Comparison of ENCODE assay signal across 8 cellular contexts in genomic region chr15:78506971-78507830, GRCh38. TPM values are rescaled to one million over a fixed set of nuclear protein-coding genes. Genes with fewer than 3 reads are reported as not detected.
DNase-seq lines count a peak whose midpoint lies in the region; ATAC-seq and TF ChIP-seq lines count a peak whose summit lies in the region.

A gene with protein sequence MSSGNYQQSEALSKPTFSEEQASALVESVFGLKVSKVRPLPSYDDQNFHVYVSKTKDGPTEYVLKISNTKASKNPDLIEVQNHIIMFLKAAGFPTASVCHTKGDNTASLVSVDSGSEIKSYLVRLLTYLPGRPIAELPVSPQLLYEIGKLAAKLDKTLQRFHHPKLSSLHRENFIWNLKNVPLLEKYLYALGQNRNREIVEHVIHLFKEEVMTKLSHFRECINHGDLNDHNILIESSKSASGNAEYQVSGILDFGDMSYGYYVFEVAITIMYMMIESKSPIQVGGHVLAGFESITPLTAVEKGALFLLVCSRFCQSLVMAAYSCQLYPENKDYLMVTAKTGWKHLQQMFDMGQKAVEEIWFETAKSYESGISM (plus strand): TSS chr15:78507577. CDS start chr15:78513089, 5,512 bp downstream.

- TF ChIP-seq CTCF in C4-2B (conservative IDR thresholded peaks at IDR 0.05) (no peak; the same call in 1 of the 2 replicates), right lobe of liver (IDR thresholded peaks at IDR 0.05) (peak in 1 of 4 donors; percentile 13)

- H3K4me3 Mint-ChIP-seq in activated CD4-positive, alpha-beta memory T cell treated with anti-CD3 and anti-CD28 coated beads for 36 hours = peak within 1 kb of the TSS; percentile 74

- TF ChIP-seq POLR2A in right lobe of liver (IDR thresholded peaks at IDR 0.05) = peak; percentile 49

- H3K27ac ChIP-seq in C4-2B (peak within 1 kb of the TSS; percentile 74), right lobe of liver (peak within 1 kb of the TSS in 2 of 3 donors; percentile 61 to 64)

- WGBS in right lobe of liver (ENCODE audit: insufficient coverage, low coverage, low lambda C conversion rate, missing lambda C conversion rate) = 6% methylated on average over 42 of the region's 63 CpGs

- no peaks in the 10 kb centered on the region for H3K27me3 Mint-ChIP-seq in activated CD4-positive, alpha-beta memory T cell treated with anti-CD3 and anti-CD28 coated beads for 36 hours

- H3K27ac Mint-ChIP-seq in activated CD4-positive, alpha-beta memory T cell treated with anti-CD3 and anti-CD28 coated beads for 36 hours = no peak within 1 kb of the TSS

- H3K4me1 Mint-ChIP-seq in activated CD4-positive, alpha-beta memory T cell treated with anti-CD3 and anti-CD28 coated beads for 36 hours (ENCODE audit: low read depth) = peaks cover 19% of the 10 kb centered on the region

- H3K9me3 Mint-ChIP-seq in activated CD4-positive, alpha-beta memory T cell treated with anti-CD3 and anti-CD28 coated beads for 36 hours = peaks cover under 1% of the 10 kb centered on the region

- H3K27me3 ChIP-seq in right lobe of liver = no peaks in the 10 kb centered on the region

- peaks cover under 1% of the 10 kb centered on the region for H3K36me3 Mint-ChIP-seq in activated CD4-positive, alpha-beta memory T cell treated with anti-CD3 and anti-CD28 coated beads for 36 hours

- no peaks in the 10 kb centered on the region for H3K36me3 ChIP-seq in right lobe of liver

- H3K4me3 ChIP-seq in right lobe of liver = peak within 1 kb of the TSS; percentile 85 to 91 (median 87)

- H3K9me3 ChIP-seq in right lobe of liver = no peaks in the 10 kb centered on the region

- DNase-seq in HK-2 (ENCODE audit: unreplicated experiment) = peak; percentile 90
- peak; percentile 96 for DNase-seq in NCI-H774 (lab: John Stamatoyannopoulos, UW)
- DNase-seq in activated CD4-positive, alpha-beta memory T cell treated with anti-CD3 and anti-CD28 coated beads for 36 hours = peak; percentile 87
- DNase-seq in ecto neural progenitor cell (ENCODE audit: low spot score) = peak; percentile 96
- peak; percentile 92 to 96 (median 94) for DNase-seq in right lobe of liver
- DNase-seq in stimulated activated CD4-positive, alpha-beta T cell treated with anti-CD3 and anti-CD28 coated beads, Interleukin-4, amount 100 ng/mL, for 1 hour = peak; percentile 75

- intact Hi-C loops in activated CD4-positive, alpha-beta memory T cell treated with anti-CD3 and anti-CD28 coated beads for 36 hours (cut with micrococcal nuclease) = loop anchor here (1.0 kb wide), 2 partner anchors 34 to 69 kb away; partner anchors contain the start of gene IREB2
- intact Hi-C loops in right lobe of liver (cut with DNase I) = no loop called here

- CTCF ChIA-PET in activated CD4-positive, alpha-beta memory T cell treated with anti-CD3 and anti-CD28 coated beads for 36 hours (lab: Charles Lee) = interaction anchor here (1.4 kb wide), 1 partner anchor 33 kb away, joined by 6 read pairs; the partner anchor contains the start of gene PSMA4

- POLR2A ChIA-PET in activated CD4-positive, alpha-beta memory T cell treated with anti-CD3 and anti-CD28 coated beads for 36 hours (lab: Charles Lee) = interaction anchor here (0.5 to 1.9 kb wide), 2 partner anchors 25 to 69 kb away, joined by 3 to 4 read pairs; partner anchors contain the start of gene IREB2

- peaks cover 0 to 5% (median 0%) of the 10 kb centered on the region in 4 donors for H3K4me1 ChIP-seq in right lobe of liver

- peak; percentile 82 for ATAC-seq in GM19438 (IDR thresholded peaks at IDR 0.05; ENCODE audit: low read depth, unreplicated experiment)
- peak; percentile 96 to 99 (median 98) for ATAC-seq in right lobe of liver

RNA-seq across cellular contexts. Expression of the gene that starts here (rescaled TPM):
- total RNA-seq in activated CD4-positive, alpha-beta memory T cell treated with anti-CD3 and anti-CD28 coated beads for 36 hours = 1 to 10 TPM; 2.2 to 2.7 TPM
- total RNA-seq in right lobe of liver = 1 to 10 TPM; 3.7 to 8.9 (median 5.2) TPM

Comparison
In these comparisons a context has a peak if more than half of its experiments do, and no peak if none do; other contexts are left out.
1. Peak in every context shown above with its lines: DNase-seq, ATAC-seq, H3K4me3 ChIP-seq and H3K27ac ChIP-seq.